Comparison of ENCODE assay signal across 8 cellular contexts in genomic region chr12:109899783-109900751, GRCh38. TPM values are rescaled to one million over a fixed set of nuclear protein-coding genes. Genes with fewer than 3 reads are reported as not detected.
DNase-seq lines count a peak whose midpoint lies in the region; ATAC-seq, FAIRE-seq and TF ChIP-seq lines count a peak whose summit lies in the region.

TCHP (plus strand) TSS chr12:109900274; CDS start chr12:109903027, 2,753 bp downstream.

- no peaks in the 10 kb centered on the region for H4K20me1 ChIP-seq in astrocyte (ENCODE audit: insufficient read depth, low read length)

- H3K4me3 ChIP-seq in astrocyte (ENCODE audit: insufficient read depth, low read depth, low read length) = peak within 1 kb of the TSS; percentile 74
- peak within 1 kb of the TSS; percentile 85 for H3K4me3 ChIP-seq in rectal smooth muscle tissue (ENCODE audit: low read length)

- TF ChIP-seq CTCF in astrocyte (IDR thresholded peaks at IDR 0.05; ENCODE audit: insufficient read depth, low read depth, low read length) = peak; percentile 6

- H3K4me1 Mint-ChIP-seq in T-helper 2 cell treated with Interferon-gamma antibody and Interleukin-4, amounts not matched to agents 5 μg/mL and 100 μg/mL, for 36 hours (ENCODE audit: low read depth) = peaks cover 10% of the 10 kb centered on the region
- H3K4me1 Mint-ChIP-seq in astrocyte (ENCODE audit: low read depth, unreplicated experiment) = no peaks in the 10 kb centered on the region

- peak within 1 kb of the TSS; percentile 85 for H3K4me3 Mint-ChIP-seq in T-helper 2 cell treated with Interferon-gamma antibody and Interleukin-4, amounts not matched to agents 5 μg/mL and 100 μg/mL, for 36 hours
- H3K4me3 Mint-ChIP-seq in astrocyte (ENCODE audit: unreplicated experiment) = peak within 1 kb of the TSS; percentile 97

- peak within 1 kb of the TSS; percentile 99 for H3K4me2 ChIP-seq in astrocyte (ENCODE audit: low read length)

- no peaks in the 10 kb centered on the region for H3K27me3 ChIP-seq in astrocyte (ENCODE audit: insufficient read depth, low read length)
- no peaks in the 10 kb centered on the region for H3K27me3 ChIP-seq in rectal smooth muscle tissue (ENCODE audit: control insufficient read depth, insufficient read depth, low read length)

- peak; percentile 28 for DNase-seq in NCI-H187 treated with DMSO at 0.1 percent for 48 hours (lab: John Stamatoyannopoulos, UW)
- DNase-seq in T-helper 2 cell treated with Interferon-gamma antibody and Interleukin-4, amounts not matched to agents 5 μg/mL and 100 μg/mL, for 36 hours (ENCODE audit: low spot score) = peak; percentile 68
- peak; percentile 83 for DNase-seq in astrocyte (ENCODE audit: low read depth)
- peak; percentile 93 for DNase-seq in hepatic stellate cell (ENCODE audit: low spot score)

- FAIRE-seq in astrocyte (lab: Jason Lieb, UNC) = no peak

- H3K27ac ChIP-seq in astrocyte (ENCODE audit: low read depth, low read length) (peak within 1 kb of the TSS; percentile 78), rectal smooth muscle tissue (ENCODE audit: low read depth, low read length) (peak within 1 kb of the TSS; percentile 78)

- no peaks in the 10 kb centered on the region for H3K27me3 Mint-ChIP-seq in T-helper 2 cell treated with Interferon-gamma antibody and Interleukin-4, amounts not matched to agents 5 μg/mL and 100 μg/mL, for 36 hours (ENCODE audit: low read depth)
- H3K27me3 Mint-ChIP-seq in astrocyte (ENCODE audit: low read depth, unreplicated experiment) = peaks cover 9% of the 10 kb centered on the region

- peaks cover 31% of the 10 kb centered on the region for H3K79me2 ChIP-seq in astrocyte (ENCODE audit: insufficient read depth, low read length)

- peak within 1 kb of the TSS; percentile 96 for H2AFZ ChIP-seq in astrocyte (ENCODE audit: low read depth, low read length)

- H3K27ac Mint-ChIP-seq in T-helper 2 cell treated with Interferon-gamma antibody and Interleukin-4, amounts not matched to agents 5 μg/mL and 100 μg/mL, for 36 hours = peak within 1 kb of the TSS; percentile 98
- peak within 1 kb of the TSS; percentile 94 for H3K27ac Mint-ChIP-seq in astrocyte (ENCODE audit: unreplicated experiment)

- peaks cover 20% of the 10 kb centered on the region for H3K36me3 Mint-ChIP-seq in T-helper 2 cell treated with Interferon-gamma antibody and Interleukin-4, amounts not matched to agents 5 μg/mL and 100 μg/mL, for 36 hours (ENCODE audit: low read depth)
- peaks cover 9% of the 10 kb centered on the region for H3K36me3 Mint-ChIP-seq in astrocyte (ENCODE audit: low read depth, unreplicated experiment)

- H3K9ac ChIP-seq in astrocyte (ENCODE audit: low read length) (peak within 1 kb of the TSS; percentile 90), rectal smooth muscle tissue (ENCODE audit: low read length) (peak within 1 kb of the TSS; percentile 68)

- no peaks in the 10 kb centered on the region for H3K9me3 Mint-ChIP-seq in T-helper 2 cell treated with Interferon-gamma antibody and Interleukin-4, amounts not matched to agents 5 μg/mL and 100 μg/mL, for 36 hours
- no peaks in the 10 kb centered on the region for H3K9me3 Mint-ChIP-seq in astrocyte (ENCODE audit: unreplicated experiment)

- ATAC-seq in HG02798 (IDR thresholded peaks at IDR 0.05; ENCODE audit: poor library complexity, unreplicated experiment) (peak; percentile 77), HG03521 (IDR thresholded peaks at IDR 0.05; ENCODE audit: unreplicated experiment) (no peak)

- H3K9me3 ChIP-seq in astrocyte (ENCODE audit: insufficient read depth, low read depth, low read length) = no peaks in the 10 kb centered on the region

- H3K4me1 ChIP-seq in astrocyte (ENCODE audit: insufficient read depth, low read length) (peaks cover 9% of the 10 kb centered on the region), rectal smooth muscle tissue (ENCODE audit: control insufficient read depth, insufficient read depth, low read length) (peaks cover 8% of the 10 kb centered on the region)

- peaks cover 19% of the 10 kb centered on the region for H3K36me3 ChIP-seq in astrocyte (ENCODE audit: insufficient read depth, low read length)
- H3K36me3 ChIP-seq in rectal smooth muscle tissue (ENCODE audit: control insufficient read depth, insufficient read depth, low read length) = peaks cover 14% of the 10 kb centered on the region

- peak; percentile 41 for TF ChIP-seq POLR2A in GM10847 (IDR thresholded peaks at IDR 0.05; ENCODE audit: extremely low read depth, insufficient read length)

RNA-seq across cellular contexts. Expression of gene TCHP, which starts in this region (rescaled TPM):
- 6.8 and 8.6 TPM in 2 replicates for total RNA-seq in astrocyte

Comparison
In these comparisons a context has a peak if more than half of its experiments do, and no peak if none do; other contexts are left out.
1. DNase-seq: peak in every context shown above with its lines; median percentile 93 in hepatic stellate cell; 83 in astrocyte; 68 in T-helper 2 cell treated with Interferon-gamma antibody and Interleukin-4, amounts not matched to agents 5 μg/mL and 100 μg/mL, for 36 hours; 28 in NCI-H187 treated with DMSO at 0.1 percent for 48 hours.